ENCODE assay signal across 14 cellular contexts in genomic region chr16:87207509-87207908, GRCh38.
DNase-seq lines count a peak whose midpoint lies in the region; ATAC-seq and TF ChIP-seq lines count a peak whose summit lies in the region.
"Had no signal": no experiment of that assay in that cellular context is flagged by ENCODE, and none has a peak within 500 bp of the region (broad histone marks: within the 10 kb centered on the region; RNA-seq: fewer than 3 reads in every experiment).

No MANE protein-coding gene starts in this region.

- WGBS in esophagus squamous epithelium, 2 donors, result 31 to 46% methylated on average over 7 of the region's 7 CpGs

- peak overlapping the region in 3 of 4 donors; percentile 7 to 67 (median 54) for H3K27ac ChIP-seq in esophagus squamous epithelium
- H3K27ac ChIP-seq: KMS-11, ovary had no signal

- peaks cover 4 to 17% (median 17%) of the 10 kb centered on the region in 3 donors for H3K4me1 ChIP-seq in esophagus squamous epithelium

- H3K36me3 Mint-ChIP-seq in nephron (ENCODE audit: low read depth), result no peaks in the 10 kb centered on the region
- H3K36me3 Mint-ChIP-seq: activated naive CD4-positive, alpha-beta T cell treated with anti-CD3 and anti-CD28 coated beads, Interleukin-2, amount 50 U/mL, for 24 hours had no signal

- peaks cover 0 to 15% (median 0%) of the 10 kb centered on the region in 4 donors for H3K27me3 ChIP-seq in esophagus squamous epithelium
- H3K27me3 ChIP-seq: ovary had no signal

- ATAC-seq in GM18868 (IDR thresholded peaks at IDR 0.05; ENCODE audit: unreplicated experiment) (no peak), GM18511 (IDR thresholded peaks at IDR 0.05; ENCODE audit: unreplicated experiment) (no peak)

- H3K4me3 Mint-ChIP-seq in nephron, result no peak overlapping the region
- H3K4me3 Mint-ChIP-seq: activated naive CD4-positive, alpha-beta T cell treated with anti-CD3 and anti-CD28 coated beads, Interleukin-2, amount 50 U/mL, for 24 hours had no signal

- H3K4me3 ChIP-seq in esophagus squamous epithelium, result no peak overlapping the region
- H3K4me3 ChIP-seq: ovary had no signal

- TF ChIP-seq POLR2A in esophagus squamous epithelium (IDR thresholded peaks at IDR 0.05) (no peak), erythroblast (IDR thresholded peaks at IDR 0.05; ENCODE audit: low read length) (no peak)

- peak; percentile 79 for DNase-seq in ACHN
- peak; percentile 69 for DNase-seq in NCI-H460 (ENCODE audit: extremely low read depth, low read depth)
- DNase-seq in esophagus squamous epithelium (lab: John Stamatoyannopoulos, UW), result no peak
- no peak for DNase-seq in LoVo (ENCODE audit: low spot score)
- no peak for DNase-seq in erythroblast (lab: John Stamatoyannopoulos, UW)
- DNase-seq: activated CD4-positive, alpha-beta T cell treated with anti-CD3 and anti-CD28 coated beads, Interleukin-2, amount 50 U/mL, for 4 hours; NCI-H345; ovary; SW 1271 had no signal

- in situ Hi-C loops in ACHN (cut with HindIII; ENCODE audit: low pct_ligation_motif_present, low pct_unique_long_range_greater_than_20kb, low sequenced_read_pairs), result no loop called here

- peak overlapping the region in 2 of 3 experiments; percentile 69 to 92 for H3K27ac Mint-ChIP-seq in nephron
- H3K27ac Mint-ChIP-seq: activated naive CD4-positive, alpha-beta T cell treated with anti-CD3 and anti-CD28 coated beads, Interleukin-2, amount 50 U/mL, for 24 hours had no signal

- TF ChIP-seq CTCF in esophagus squamous epithelium (IDR thresholded peaks at IDR 0.05) (no peak), nephron (IDR thresholded peaks at IDR 0.05; ENCODE audit: unreplicated experiment in 3 of 3) (no peak)

- H3K9me3 Mint-ChIP-seq in nephron, result no peaks in the 10 kb centered on the region
- H3K9me3 Mint-ChIP-seq: activated naive CD4-positive, alpha-beta T cell treated with anti-CD3 and anti-CD28 coated beads, Interleukin-2, amount 50 U/mL, for 24 hours had no signal

- intact Hi-C loops in esophagus squamous epithelium (cut with DNase I), result no loop called here

- H3K27me3 Mint-ChIP-seq in nephron (ENCODE audit: low read depth), result peaks cover 10% of the 10 kb centered on the region
- H3K27me3 Mint-ChIP-seq: activated naive CD4-positive, alpha-beta T cell treated with anti-CD3 and anti-CD28 coated beads, Interleukin-2, amount 50 U/mL, for 24 hours had no signal

- no peaks in the 10 kb centered on the region for H3K36me3 ChIP-seq in esophagus squamous epithelium
- H3K36me3 ChIP-seq: ovary had no signal

- H3K9me3 ChIP-seq in esophagus squamous epithelium, result no peaks in the 10 kb centered on the region
- H3K9me3 ChIP-seq: ovary had no signal

- H3K4me1 Mint-ChIP-seq in nephron, result peaks cover 22% of the 10 kb centered on the region
- H3K4me1 Mint-ChIP-seq: activated naive CD4-positive, alpha-beta T cell treated with anti-CD3 and anti-CD28 coated beads, Interleukin-2, amount 50 U/mL, for 24 hours had no signal

Comparison
In these comparisons a context has a peak if more than half of its experiments do, and no peak if none do; other contexts are left out.
1. DNase-seq: peak in ACHN (single experiment) and NCI-H460 (single experiment); none in esophagus squamous epithelium (single experiment), LoVo (single experiment) and erythroblast (0 of 2).